Comparison of ENCODE assay signal across 8 cellular contexts in the genomic region with DNA sequence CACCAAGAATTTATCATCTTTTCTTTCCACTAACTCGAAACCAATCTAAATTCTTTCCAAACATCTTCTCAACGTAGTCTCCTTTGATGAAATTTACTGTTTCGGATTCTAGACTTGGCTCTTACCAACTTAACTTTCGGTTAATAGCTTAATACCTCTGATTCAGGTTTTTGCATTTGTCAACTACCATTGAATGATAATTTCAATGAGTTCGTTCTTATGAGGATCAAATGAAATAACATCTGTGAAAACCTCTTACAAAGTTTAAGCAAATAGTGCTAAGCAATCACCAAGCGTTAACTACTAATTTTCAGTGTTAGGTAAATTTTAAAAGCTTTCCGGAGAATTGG. TPM values are rescaled to one million over a fixed set of nuclear protein-coding genes. Genes with fewer than 3 reads are reported as not detected.
DNase-seq lines count a peak whose midpoint lies in the region; ATAC-seq and TF ChIP-seq lines count a peak whose summit lies in the region.

No MANE protein-coding gene starts in this region.

- H3K36me3 Mint-ChIP-seq in MCF 10A (ENCODE audit: insufficient read depth, unreplicated experiment): peaks cover 36% of the 10 kb centered on the region

- no peaks in the 10 kb centered on the region for H3K27me3 ChIP-seq in mucosa of rectum (ENCODE audit: control insufficient read depth in 2 of 2, insufficient read depth in 2 of 2, low read length in 2 of 2)

- H3K4me1 ChIP-seq in mucosa of rectum (ENCODE audit: control insufficient read depth in 2 of 2, insufficient read depth in 2 of 2, low read length in 2 of 2): peaks cover 9 to 20% of the 10 kb centered on the region in 2 donors

- H3K4me3 ChIP-seq in HFF-Myc (replicated peaks; ENCODE audit: low read depth, low read length) (peak overlapping the region; percentile 76), mucosa of rectum (ENCODE audit: low read length in 2 of 2) (peak overlapping the region; percentile 90 to 95)

- H3K27ac Mint-ChIP-seq in MCF 10A (ENCODE audit: low read depth, unreplicated experiment): peak overlapping the region; percentile 94

- no TSS peak for BruUV-seq in MCF 10A (replicated peaks; lab: Mats Ljungman, UMichigan)

- no peaks in the 10 kb centered on the region for H3K27me3 Mint-ChIP-seq in MCF 10A (ENCODE audit: insufficient read depth, unreplicated experiment)

- no peaks in the 10 kb centered on the region for H3K36me3 ChIP-seq in mucosa of rectum (ENCODE audit: control insufficient read depth in 2 of 2, insufficient read depth in 2 of 2, low read length in 2 of 2)

- peaks cover 11% of the 10 kb centered on the region for H3K4me1 Mint-ChIP-seq in MCF 10A (ENCODE audit: insufficient read depth, unreplicated experiment)

- peak overlapping the region; percentile 86 for H3K27ac ChIP-seq in 22Rv1
- peak overlapping the region; percentile 99 for H3K27ac ChIP-seq in mucosa of rectum (ENCODE audit: low read depth in 2 of 2, low read length in 2 of 2)

- ATAC-seq in HG03159 (IDR thresholded peaks at IDR 0.05; ENCODE audit: unreplicated experiment): no peak
- ATAC-seq in HG03354 (IDR thresholded peaks at IDR 0.05; ENCODE audit: poor library complexity, severe bottlenecking, unreplicated experiment): no peak

- no peak for DNase-seq in HFF-Myc (ENCODE audit: extremely low read depth, low read depth)
- no peak for DNase-seq in MCF 10A (ENCODE audit: unreplicated experiment)
- DNase-seq in ecto neural progenitor cell (ENCODE audit: low spot score): no peak
- DNase-seq in ACHN: no peak

- POLR2A ChIA-PET in MCF 10A (lab: Yijun Ruan, JAX): interaction anchor here (0.7 to 7.3 kb wide), 16 partner anchors 8 to 200 kb away, joined by 3 to 205 read pairs (median 9); partner anchors contain the start of genes CCDC121, GPN1, GTF3C2 and PPM1G

- H3K9me3 ChIP-seq in mucosa of rectum (ENCODE audit: control insufficient read depth in 2 of 2, low read length in 2 of 2): no peaks in the 10 kb centered on the region

- CTCF ChIA-PET in MCF 10A (lab: Yijun Ruan, JAX): interaction anchor here (0.6 to 2.0 kb wide), 4 partner anchors 14 to 255 kb away, joined by 3 to 8 read pairs (median 3); no protein-coding TSS in a partner anchor

- peak overlapping the region; percentile 94 to 99 for H3K9ac ChIP-seq in mucosa of rectum (ENCODE audit: low read depth in 1 of 2, low read length in 2 of 2)

- in situ Hi-C loops in ACHN (cut with HindIII; ENCODE audit: low pct_ligation_motif_present, low pct_unique_long_range_greater_than_20kb, low sequenced_read_pairs): no loop called here

- intact Hi-C loops in MCF 10A (cut with micrococcal nuclease): loop anchor here (1.0 to 5.0 kb wide), 3 partner anchors 19 to 199 kb away; partner anchors contain the start of genes CCDC121, GPN1, PPM1G and ZNF512

- H3K4me3 Mint-ChIP-seq in MCF 10A (ENCODE audit: unreplicated experiment): peak overlapping the region; percentile 94

- no peak for TF ChIP-seq CTCF in 22Rv1 (IDR thresholded peaks at IDR 0.05)
- TF ChIP-seq CTCF in HFF-Myc (IDR thresholded peaks at IDR 0.05; ENCODE audit: low read depth, low read length, missing control alignments): no peak
- TF ChIP-seq CTCF in MCF 10A (IDR thresholded peaks at IDR 0.05; ENCODE audit: unreplicated experiment): no peak

- H3K9me3 Mint-ChIP-seq in MCF 10A (ENCODE audit: unreplicated experiment): no peaks in the 10 kb centered on the region

RNA-seq across cellular contexts. Expression of gene NRBP1, which starts 0.6 kb away (rescaled TPM):
- total RNA-seq in MCF 10A (2022): 79.5 and 97.3 TPM in 2 replicates

RNA-seq across cellular contexts. Expression of gene KRTCAP3, which starts 14.3 kb away (rescaled TPM):
- 4.1 and 6.9 TPM in 2 replicates for total RNA-seq in MCF 10A (2022)

RNA-seq across cellular contexts. Expression of gene PPM1G, which starts 18.4 kb away (rescaled TPM):
- 85.7 and 123 TPM in 2 replicates for total RNA-seq in MCF 10A (2022)

RNA-seq across cellular contexts. Expression of gene ZNF513, which starts 47.3 kb away (rescaled TPM):
- total RNA-seq in MCF 10A (2022): 14.8 and 16.2 TPM in 2 replicates

RNA-seq across cellular contexts. Expression of gene SNX17, which starts 57.4 kb away (rescaled TPM):
- total RNA-seq in MCF 10A (2022): 101 and 125 TPM in 2 replicates
